13 cellular contexts compared by ENCODE assay signal in genomic region chr14:54981698-54982097, GRCh38. TPM values are rescaled to one million over a fixed set of nuclear protein-coding genes. Genes with fewer than 3 reads are reported as not detected.
DNase-seq lines count a peak whose midpoint lies in the region; ATAC-seq and TF ChIP-seq lines count a peak whose summit lies in the region.
"Had no signal": no experiment of that assay in that cellular context is flagged by ENCODE, and none has a peak within 500 bp of the region (broad histone marks: within the 10 kb centered on the region; RNA-seq: fewer than 3 reads in every experiment).

No MANE protein-coding gene starts in this region.

- WGBS in aorta, 2 donors, result 75 to 92% methylated on average over 6 of the region's 6 CpGs

- H3K27me3 Mint-ChIP-seq in CD8-positive, alpha-beta T cell (ENCODE audit: low read depth), result no peaks in the 10 kb centered on the region
- H3K27me3 Mint-ChIP-seq in endothelial cell (ENCODE audit: unreplicated experiment) (peaks cover 2% of the 10 kb centered on the region), neural progenitor cell (ENCODE audit: insufficient read depth, low read depth) (no peaks in the 10 kb centered on the region)

- no peaks in the 10 kb centered on the region for H3K79me2 ChIP-seq in neural progenitor cell (ENCODE audit: low read depth)

- intact Hi-C loops in CD8-positive, alpha-beta T cell (cut with DNase I, micrococcal nuclease), result loop anchor here in 1 of 2 experiments (5.0 kb wide), 1 partner anchor 419 kb away; no protein-coding TSS in a partner anchor
- intact Hi-C loops in aorta (cut with DNase I), result no loop called here

- H3K4me1 ChIP-seq in CD8-positive, alpha-beta T cell (ENCODE audit: insufficient read depth, low read length), result no peaks in the 10 kb centered on the region
- H3K4me1 ChIP-seq in neural progenitor cell, result no peaks in the 10 kb centered on the region
- H3K4me1 ChIP-seq in SJCRH30, result no peaks in the 10 kb centered on the region
- H3K4me1 ChIP-seq in aorta (ENCODE audit: control insufficient read depth in 1 of 2, insufficient read depth in 2 of 2, low read length in 2 of 2), result no peaks in the 10 kb centered on the region
- H3K4me1 ChIP-seq: right atrium auricular region, uterus had no signal

- no peak overlapping the region for H3K4me3 Mint-ChIP-seq in CD8-positive, alpha-beta T cell
- H3K4me3 Mint-ChIP-seq in endothelial cell (ENCODE audit: unreplicated experiment), result no peak overlapping the region
- no peak overlapping the region for H3K4me3 Mint-ChIP-seq in neural progenitor cell
- H3K4me3 Mint-ChIP-seq: activated T-helper 1 cell treated with anti-CD3 and anti-CD28 coated beads, Interleukin-12 subunit alpha, Interleukin-12 subunit beta, Interleukin-2, Interleukin-4 antibody, amounts not matched to agents 30 ng/mL and 10 ng/mL and 1 ng/mL, durations not matched to agents 14 hours and 24 hours and 36 hours had no signal

- DNase-seq in CD8-positive, alpha-beta T cell, result no peak
- DNase-seq in NAMALWA (ENCODE audit: low spot score) (peak; percentile 7), endothelial cell (ENCODE audit: low spot score) (no peak), neural progenitor cell (ENCODE audit: low spot score) (no peak), SJCRH30 (no peak), aorta (no peak)
- DNase-seq: effector CD4-positive, alpha-beta T cell; NCI-H1105; OCI-M1; uterus had no signal

- no peak for ATAC-seq in CD8-positive, alpha-beta T cell
- no peak for ATAC-seq in HG02678 (IDR thresholded peaks at IDR 0.05; ENCODE audit: unreplicated experiment)
- no peak for ATAC-seq in aorta (ENCODE audit: low FRiP score)

- no peaks in the 10 kb centered on the region for H3K9me3 Mint-ChIP-seq in CD8-positive, alpha-beta T cell
- no peaks in the 10 kb centered on the region for H3K9me3 Mint-ChIP-seq in endothelial cell (ENCODE audit: unreplicated experiment)
- no peaks in the 10 kb centered on the region for H3K9me3 Mint-ChIP-seq in neural progenitor cell

- H4K20me1 ChIP-seq in neural progenitor cell (ENCODE audit: low read depth), result no peaks in the 10 kb centered on the region

- H3K36me3 Mint-ChIP-seq in CD8-positive, alpha-beta T cell, result peaks cover 17% of the 10 kb centered on the region
- peaks cover 13% of the 10 kb centered on the region for H3K36me3 Mint-ChIP-seq in endothelial cell (ENCODE audit: low read depth, unreplicated experiment)
- H3K36me3 Mint-ChIP-seq in neural progenitor cell, result peaks cover 23% of the 10 kb centered on the region

- no peak overlapping the region for H3K27ac ChIP-seq in CD8-positive, alpha-beta T cell (ENCODE audit: low read depth, low read length)
- H3K27ac ChIP-seq in neural progenitor cell, result no peak overlapping the region
- no peak overlapping the region for H3K27ac ChIP-seq in SJCRH30
- H3K27ac ChIP-seq in aorta (ENCODE audit: low read depth in 1 of 2, low read length in 2 of 2), result no peak overlapping the region
- H3K27ac ChIP-seq: right atrium auricular region, uterus had no signal

- POLR2A ChIA-PET in CD8-positive, alpha-beta T cell (lab: Charles Lee), result interaction anchor here (0.5 kb wide), 1 partner anchor 10 kb away, joined by 3 read pairs; no protein-coding TSS in a partner anchor

- H2AFZ ChIP-seq in neural progenitor cell (replicated peaks), result no peak overlapping the region

- H3K36me3 ChIP-seq in CD8-positive, alpha-beta T cell (ENCODE audit: insufficient read depth, low read length), result no peaks in the 10 kb centered on the region
- H3K36me3 ChIP-seq in neural progenitor cell (peaks cover 23% of the 10 kb centered on the region), SJCRH30 (peaks cover 37% of the 10 kb centered on the region), aorta (ENCODE audit: control insufficient read depth in 1 of 2, insufficient read depth in 2 of 2, low read length in 1 of 2) (no peaks in the 10 kb centered on the region)
- H3K36me3 ChIP-seq: right atrium auricular region, uterus had no signal

- TF ChIP-seq CTCF in CD8-positive, alpha-beta T cell (IDR thresholded peaks at IDR 0.05), result peak; percentile 30
- TF ChIP-seq CTCF in endothelial cell (IDR thresholded peaks at IDR 0.05; ENCODE audit: unreplicated experiment) (peak; percentile 73), neural progenitor cell (IDR thresholded peaks at IDR 0.05) (peak; percentile 31)

- H3K9ac ChIP-seq in neural progenitor cell, result no peak overlapping the region

- H3K9me3 ChIP-seq in CD8-positive, alpha-beta T cell (ENCODE audit: low read length), result no peaks in the 10 kb centered on the region
- H3K9me3 ChIP-seq in neural progenitor cell (ENCODE audit: low read depth) (no peaks in the 10 kb centered on the region), SJCRH30 (replicated peaks) (no peaks in the 10 kb centered on the region), aorta (ENCODE audit: control insufficient read depth, low read length) (no peaks in the 10 kb centered on the region)
- H3K9me3 ChIP-seq: right atrium auricular region, uterus had no signal

- H3F3A ChIP-seq in neural progenitor cell (ENCODE audit: low read depth), result no peaks in the 10 kb centered on the region

- H3K27me3 ChIP-seq in CD8-positive, alpha-beta T cell (ENCODE audit: insufficient read depth, low read length), result no peaks in the 10 kb centered on the region
- H3K27me3 ChIP-seq in neural progenitor cell, result no peaks in the 10 kb centered on the region
- H3K27me3 ChIP-seq in SJCRH30, result no peaks in the 10 kb centered on the region
- H3K27me3 ChIP-seq in aorta (ENCODE audit: control insufficient read depth in 1 of 2, insufficient read depth in 2 of 2, low read length in 1 of 2), result no peaks in the 10 kb centered on the region
- H3K27me3 ChIP-seq: right atrium auricular region, uterus had no signal

- no peaks in the 10 kb centered on the region for H3K4me1 Mint-ChIP-seq in CD8-positive, alpha-beta T cell (ENCODE audit: low read depth)
- H3K4me1 Mint-ChIP-seq in endothelial cell (ENCODE audit: unreplicated experiment), result no peaks in the 10 kb centered on the region
- H3K4me1 Mint-ChIP-seq in neural progenitor cell, result no peaks in the 10 kb centered on the region

- no peak overlapping the region for H3K4me2 ChIP-seq in neural progenitor cell

- CTCF ChIA-PET in CD8-positive, alpha-beta T cell (lab: Charles Lee), result interaction anchor here (0.6 to 1.1 kb wide), 2 partner anchors 127 to 170 kb away, joined by 3 to 4 read pairs; no protein-coding TSS in a partner anchor

- no peak overlapping the region for H3K27ac Mint-ChIP-seq in CD8-positive, alpha-beta T cell
- H3K27ac Mint-ChIP-seq in endothelial cell (ENCODE audit: unreplicated experiment), result no peak overlapping the region
- H3K27ac Mint-ChIP-seq in neural progenitor cell, result no peak overlapping the region
- H3K27ac Mint-ChIP-seq: activated T-helper 1 cell treated with anti-CD3 and anti-CD28 coated beads, Interleukin-12 subunit alpha, Interleukin-12 subunit beta, Interleukin-2, Interleukin-4 antibody, amounts not matched to agents 30 ng/mL and 10 ng/mL and 1 ng/mL, durations not matched to agents 14 hours and 24 hours and 36 hours had no signal

- no peak overlapping the region for H3K4me3 ChIP-seq in CD8-positive, alpha-beta T cell (ENCODE audit: low read depth, low read length)
- H3K4me3 ChIP-seq in neural progenitor cell (no peak overlapping the region), SJCRH30 (no peak overlapping the region), aorta (ENCODE audit: low read length in 2 of 2) (no peak overlapping the region)
- H3K4me3 ChIP-seq: right atrium auricular region, uterus had no signal

RNA-seq across cellular contexts. Expression of gene WDHD1, which starts 45.2 kb away (rescaled TPM):
- total RNA-seq in CD8-positive, alpha-beta T cell, result 1 to 10 TPM; 1.2 to 1.6 TPM
- 15.0 TPM for total RNA-seq in endothelial cell (ENCODE audit: unreplicated experiment)
- total RNA-seq in neural progenitor cell (ENCODE audit: low replicate concordance), result 62.3 and 82.0 TPM in 2 replicates
- 42.4 and 45.3 TPM in 2 replicates for total RNA-seq in SJCRH30 (2014; rRNA removed; shearing (Covaris generic))
- 1 to 10 TPM; 2.0 to 2.6 TPM for total RNA-seq in aorta
- polyA plus RNA-seq in aorta, result under 1 TPM; 0.25 to 0.61 TPM

RNA-seq across cellular contexts. Expression of gene SOCS4, which starts 45.3 kb away (rescaled TPM):
- 10 to 100 TPM; 22.6 to 24.0 TPM for total RNA-seq in CD8-positive, alpha-beta T cell
- total RNA-seq in endothelial cell (ENCODE audit: unreplicated experiment) (23.7 TPM), neural progenitor cell (ENCODE audit: low replicate concordance) (19.9 and 32.6 TPM in 2 replicates), aorta (10 to 100 TPM; 22.6 to 32.8 TPM)
- total RNA-seq in SJCRH30 (2014; rRNA removed; shearing (Covaris generic)), result 27.7 and 33.0 TPM in 2 replicates
- 1 to 10 TPM; 7.6 to 9.5 TPM for polyA plus RNA-seq in aorta
